Comparison of ENCODE assay signal across 7 cellular contexts in genomic region chr3:106333911-106334618, GRCh38.
A peak's percentile ranks its signal among the peaks of the same experiment; 100 is the strongest.
DNase-seq lines count a peak whose midpoint lies in the region; ATAC-seq and TF ChIP-seq lines count a peak whose summit lies in the region.

No MANE protein-coding gene starts in this region.

- H3K27me3 ChIP-seq in adipocyte (replicated peaks; ENCODE audit: control insufficient read depth, insufficient read depth, low read length) = no peaks in the 10 kb centered on the region
- H3K27me3 ChIP-seq in esophagus muscularis mucosa = no peaks in the 10 kb centered on the region

- H3K4me3 ChIP-seq in adipocyte (ENCODE audit: low read length) = no peak overlapping the region
- no peak overlapping the region for H3K4me3 ChIP-seq in esophagus muscularis mucosa

- H3K9ac ChIP-seq in adipocyte (ENCODE audit: low read length) = no peak overlapping the region

- ATAC-seq in GM21423 (IDR thresholded peaks at IDR 0.05; ENCODE audit: unreplicated experiment) (peak; percentile 66), HG03571 (IDR thresholded peaks at IDR 0.05; ENCODE audit: unreplicated experiment) (peak; percentile 73)

- intact Hi-C loops in esophagus muscularis mucosa (cut with DNase I) = no loop called here

- no peak for TF ChIP-seq EP300 in esophagus muscularis mucosa (IDR thresholded peaks at IDR 0.05)

- H3K9me3 ChIP-seq in adipocyte (ENCODE audit: control insufficient read depth, low read length) (no peaks in the 10 kb centered on the region), esophagus muscularis mucosa (no peaks in the 10 kb centered on the region)

- TF ChIP-seq CTCF in esophagus muscularis mucosa (IDR thresholded peaks at IDR 0.05) = no peak

- H3K27ac ChIP-seq in esophagus muscularis mucosa (replicated peaks in 1 of 4) = no peak overlapping the region

- TF ChIP-seq POLR2A in esophagus muscularis mucosa (IDR thresholded peaks at IDR 0.05; ENCODE audit: low read depth) (no peak), erythroblast (IDR thresholded peaks at IDR 0.05; ENCODE audit: low read length) (no peak)

- H3K4me1 ChIP-seq in adipocyte (ENCODE audit: control insufficient read depth, insufficient read depth, low read length) = peaks cover 12% of the 10 kb centered on the region
- no peaks in the 10 kb centered on the region for H3K4me1 ChIP-seq in esophagus muscularis mucosa

- WGBS in esophagus muscularis mucosa = 77% methylated on average over 3 of the region's 3 CpGs

- DNase-seq in adipocyte (ENCODE audit: low read depth) (peak; percentile 60), esophagus muscularis mucosa (ENCODE audit: extremely low spot score) (no peak), DMS53 treated with DMSO at 0.1 percent for 48 hours (lab: John Stamatoyannopoulos, UW; ENCODE audit: unreplicated experiment) (no peak), erythroblast (lab: John Stamatoyannopoulos, UW) (no peak)
- DNase-seq in stimulated activated CD4-positive, alpha-beta T cell treated with anti-CD3 and anti-CD28 coated beads, Interleukin-2, amount 100 ng/mL, for 4 hours (ENCODE audit: low read depth) = peak; percentile 65

- no peaks in the 10 kb centered on the region for H3K36me3 ChIP-seq in adipocyte (ENCODE audit: control insufficient read depth, insufficient read depth, low read length, severe bottlenecking)
- H3K36me3 ChIP-seq in esophagus muscularis mucosa = no peaks in the 10 kb centered on the region

Comparison
In these comparisons a context has a peak if more than half of its experiments do, and no peak if none do; other contexts are left out.
1. DNase-seq: peak in adipocyte (single experiment) and stimulated activated CD4-positive, alpha-beta T cell treated with anti-CD3 and anti-CD28 coated beads, Interleukin-2, amount 100 ng/mL, for 4 hours (single experiment); none in esophagus muscularis mucosa (single experiment), DMS53 treated with DMSO at 0.1 percent for 48 hours (single experiment) and erythroblast (0 of 2).